In genomic region chr15:74291101-74292071, GRCh38 we compare ENCODE assay signal across 8 cellular contexts. TPM values are rescaled to one million over a fixed set of nuclear protein-coding genes. Genes with fewer than 3 reads are reported as not detected.
A peak's percentile ranks its signal among the peaks of the same experiment; 100 is the strongest.
DNase-seq lines count a peak whose midpoint lies in the region; TF ChIP-seq lines count a peak whose summit lies in the region.

No MANE protein-coding gene starts in this region.

- intact Hi-C loops in adrenal gland (cut with DNase I): no loop called here
- intact Hi-C loops in sigmoid colon (cut with DNase I): no loop called here

- WGBS in adrenal gland, 4 donors: 13 to 16% (median 14%) methylated on average over 17 to 20 of the region's 20 CpGs
- 10 to 16% methylated on average over 20 of the region's 20 CpGs for WGBS in sigmoid colon, 2 donors

- H3K27me3 ChIP-seq in adrenal gland (no peaks in the 10 kb centered on the region), sigmoid colon (peaks cover 0 to 10% (median 6%) of the 10 kb centered on the region in 3 donors)

- H3K4me3 ChIP-seq in adrenal gland (no peak overlapping the region), sigmoid colon (no peak overlapping the region)

- TF ChIP-seq CTCF in adrenal gland (IDR thresholded peaks at IDR 0.05) (no peak), sigmoid colon (IDR thresholded peaks at IDR 0.05) (no peak)

- no peak overlapping the region for H3K27ac ChIP-seq in adrenal gland
- H3K27ac ChIP-seq in sigmoid colon: no peak overlapping the region

- H3K9me3 ChIP-seq in adrenal gland (replicated peaks in 1 of 3) (no peaks in the 10 kb centered on the region), sigmoid colon (no peaks in the 10 kb centered on the region)

- DNase-seq in D341Med (ENCODE audit: low spot score) (peak; percentile 90), Kasumi-1 (lab: John Stamatoyannopoulos, UW) (peak; percentile 46 to 71), T-helper 1 cell (peak in 4 of 5 donors; percentile 31 to 54 (median 45)), adrenal gland (peak; percentile 75 to 90 (median 85)), hepatic stellate cell (ENCODE audit: low spot score) (peak; percentile 82), sigmoid colon (peak; percentile 68), middle frontal gyrus (ENCODE audit: extremely low spot score, low spot score) (no peak), cortex of kidney (lab: John Stamatoyannopoulos, UW) (no peak)

- H3K4me1 ChIP-seq in adrenal gland (replicated peaks in 1 of 2): no peaks in the 10 kb centered on the region
- no peaks in the 10 kb centered on the region for H3K4me1 ChIP-seq in sigmoid colon

- H3K36me3 ChIP-seq in adrenal gland (replicated peaks in 1 of 2) (no peaks in the 10 kb centered on the region), sigmoid colon (no peaks in the 10 kb centered on the region)

- TF ChIP-seq POLR2A in adrenal gland (IDR thresholded peaks at IDR 0.05): no peak
- no peak for TF ChIP-seq POLR2A in sigmoid colon (IDR thresholded peaks at IDR 0.05)

- TF ChIP-seq EP300 in sigmoid colon (IDR thresholded peaks at IDR 0.05): no peak

RNA-seq across cellular contexts. Expression of gene CCDC33, which starts 55.3 kb away (rescaled TPM):
- total RNA-seq in adrenal gland (under 1 TPM in 5 of 8 donors, not detected in 3; 0.11 to 0.63 (median 0.16) TPM), sigmoid colon (not detected)
- polyA plus RNA-seq in adrenal gland (under 1 TPM; 0.30 to 0.48 (median 0.42) TPM), sigmoid colon (under 1 TPM in 2 of 3 donors, not detected in 1; 0.09 to 0.60 TPM)

Comparison
In these comparisons a context has a peak if more than half of its experiments do, and no peak if none do; other contexts are left out.
1. DNase-seq: peak in D341Med (single experiment), Kasumi-1 (2 of 2), T-helper 1 cell (4 of 5), adrenal gland (7 of 7), hepatic stellate cell (single experiment) and sigmoid colon (single experiment); none in middle frontal gyrus (single experiment) and cortex of kidney (single experiment).